Comparison of ENCODE assay signal across 23 cellular contexts in genomic region chr7:22779697-22780096, GRCh38. TPM values are rescaled to one million over a fixed set of nuclear protein-coding genes. Genes with fewer than 3 reads are reported as not detected.
"Had no signal": no experiment of that assay in that cellular context is flagged by ENCODE, and none has a peak within 500 bp of the region (broad histone marks: within the 10 kb centered on the region; RNA-seq: fewer than 3 reads in every experiment).

No MANE protein-coding gene starts in this region.

- DNase-seq: activated B cell treated with CpG ODN at 0.5 μM for 24 hours; activated CD4-positive, alpha-beta T cell treated with anti-CD3 and anti-CD28 coated beads for 1 hour; activated CD4-positive, alpha-beta T cell treated with anti-CD3 and anti-CD28 coated beads, Interleukin-2, amount 10 ng/mL, durations not matched to agents 24 days and 14 days; activated CD4-positive, alpha-beta T cell treated with anti-CD3 and anti-CD28 coated beads, Interleukin-2, amount 50 U/mL, for 48 hours; activated CD8-positive, alpha-beta memory T cell treated with anti-CD3 and anti-CD28 coated beads, Interleukin-2, amount 10 ng/mL, durations not matched to agents 7 days and 5 days; activated effector memory CD4-positive, alpha-beta T cell treated with anti-CD3 and anti-CD28 coated beads, Interleukin-2, amount 50 U/mL, for 16 hours; activated naive CD4-positive, alpha-beta T cell treated with Interleukin-2 at 50 U/mL for 16 hours; activated T-cell treated with anti-CD3 and anti-CD28 coated beads, Interleukin-2, amount 50 U/mL, for 24 hours; brain microvascular endothelial cell; Karpas-422; NCI-H1092; NCI-H1417; NCI-H1694; NCI-H2029; NCI-H2107; NCI-H510A treated with DMSO at 0.1 percent for 48 hours; SIG-M5; T-cell; T-helper 2 cell; T1000 had no signal

- ATAC-seq: activated CD8-positive, alpha-beta memory T cell treated with anti-CD3 and anti-CD28 coated beads, Interleukin-2, amount 10 ng/mL, durations not matched to agents 7 days and 5 days; T-cell had no signal

- H3K27ac ChIP-seq: brain microvascular endothelial cell, cardiac muscle cell, SK-N-MC had no signal

- H3K4me3 ChIP-seq: cardiac muscle cell, SK-N-MC had no signal

- H3K27me3 ChIP-seq: brain microvascular endothelial cell, cardiac muscle cell had no signal

- FAIRE-seq: TTC549 had no signal

- H3K36me3 ChIP-seq: brain microvascular endothelial cell, cardiac muscle cell had no signal

RNA-seq across cellular contexts. Expression of gene IL6, which starts 52.7 kb away (rescaled TPM):
- total RNA-seq: cardiac muscle cell had no signal
- polyA plus RNA-seq: cardiac muscle cell had no signal
